In genomic region chr7:20929199-20929598, GRCh38 we compare ENCODE assay signal across 22 cellular contexts.
"Had no signal": no experiment of that assay in that cellular context is flagged by ENCODE, and none has a peak within 500 bp of the region (broad histone marks: within the 10 kb centered on the region; RNA-seq: fewer than 3 reads in every experiment).

No MANE protein-coding gene starts in this region.

- H3K36me3 ChIP-seq: colonic mucosa, esophagus muscularis mucosa, gastrocnemius medialis, heart right ventricle, left ventricle myocardium inferior, lower lobe of right lung had no signal

- H3K27ac ChIP-seq: colonic mucosa, esophagus muscularis mucosa, foreskin keratinocyte, gastrocnemius medialis, heart right ventricle, left ventricle myocardium inferior, lower lobe of right lung had no signal

- FAIRE-seq: endometrium, islet of Langerhans, keratinocyte had no signal

- DNase-seq: colonic mucosa; cortex of kidney; effector CD8-positive, alpha-beta T cell; effector memory CD8-positive, alpha-beta T cell; endodermal cell; foreskin keratinocyte; gastrocnemius medialis; glutamatergic neuron; head of caudate nucleus; heart right ventricle; hippocampal formation; left cardiac atrium; left ventricle myocardium inferior; lower lobe of right lung; mesenchymal stem cell; mucosa of descending colon; naive B cell; naive thymus-derived CD8-positive, alpha-beta T cell had no signal

- H3K4me3 ChIP-seq: colonic mucosa, esophagus muscularis mucosa, gastrocnemius medialis, heart right ventricle, left ventricle myocardium inferior, lower lobe of right lung, mucosa of descending colon had no signal

- ATAC-seq: effector memory CD8-positive, alpha-beta T cell; foreskin keratinocyte; gastrocnemius medialis; heart right ventricle; left cardiac atrium; lower lobe of right lung; mucosa of descending colon; naive thymus-derived CD8-positive, alpha-beta T cell had no signal

- H3K27me3 ChIP-seq: colonic mucosa, esophagus muscularis mucosa, gastrocnemius medialis, heart right ventricle had no signal

- H3K9me3 ChIP-seq: colonic mucosa, esophagus muscularis mucosa, gastrocnemius medialis, mucosa of descending colon had no signal

- H3K4me1 ChIP-seq: colonic mucosa, esophagus muscularis mucosa, foreskin keratinocyte, gastrocnemius medialis, heart right ventricle, left ventricle myocardium inferior, lower lobe of right lung had no signal
